ENCODE assay signal across 23 cellular contexts in genomic region chr11:68081691-68082090, GRCh38. TPM values are rescaled to one million over a fixed set of nuclear protein-coding genes. Genes with fewer than 3 reads are reported as not detected.
A peak's percentile ranks its signal among the peaks of the same experiment; 100 is the strongest.
DNase-seq lines count a peak whose midpoint lies in the region; ATAC-seq and TF ChIP-seq lines count a peak whose summit lies in the region.
"Had no signal": no experiment of that assay in that cellular context is flagged by ENCODE, and none has a peak within 500 bp of the region (broad histone marks: within the 10 kb centered on the region; RNA-seq: fewer than 3 reads in every experiment).

No MANE protein-coding gene starts in this region.

- no peaks in the 10 kb centered on the region for H3K79me2 ChIP-seq in mammary epithelial cell (ENCODE audit: insufficient read depth, low read length)

- no peaks in the 10 kb centered on the region for H3K9me3 ChIP-seq in mammary epithelial cell (replicated peaks; ENCODE audit: insufficient read depth, low read length)
- H3K9me3 ChIP-seq: HAP-1, suprapubic skin, vagina had no signal

- peak overlapping the region; percentile 65 for H2AFZ ChIP-seq in mammary epithelial cell (ENCODE audit: low read depth, low read length)
- H2AFZ ChIP-seq: hepatocyte had no signal

- dilution Hi-C loops in mammary epithelial cell (cut with HindIII; ENCODE audit: low sequenced_read_pairs), result no loop called here

- peak overlapping the region; percentile 87 for H3K4me2 ChIP-seq in mammary epithelial cell (ENCODE audit: insufficient read depth, low read depth, low read length)
- H3K4me2 ChIP-seq: hepatocyte had no signal

- H4K20me1 ChIP-seq in mammary epithelial cell (ENCODE audit: insufficient read depth, low read length), result no peaks in the 10 kb centered on the region

- peak overlapping the region; percentile 32 for H3K4me3 ChIP-seq in LNCaP clone FGC (ENCODE audit: low read depth, low read length)
- H3K4me3 ChIP-seq in mammary epithelial cell (replicated peaks in 1 of 3; ENCODE audit: insufficient read depth in 1 of 3, low read depth in 2 of 3, low read length in 3 of 3), result no peak overlapping the region
- H3K4me3 ChIP-seq: HAP-1, hepatocyte, skin epidermis, suprapubic skin, vagina had no signal

- H3K4me1 ChIP-seq in mammary epithelial cell (ENCODE audit: insufficient read depth, low read length), result peaks cover 16% of the 10 kb centered on the region
- H3K4me1 ChIP-seq: vagina had no signal

- H3K36me3 ChIP-seq in mammary epithelial cell (ENCODE audit: insufficient read depth, low read length), result no peaks in the 10 kb centered on the region
- H3K36me3 ChIP-seq: HAP-1, vagina had no signal

- DNase-seq in LNCaP clone FGC (ENCODE audit: low read depth) (peak; percentile 85), mammary epithelial cell (peak; percentile 86), left lobe of liver (ENCODE audit: low spot score) (peak; percentile 76), renal cortical epithelial cell (ENCODE audit: low read depth) (peak; percentile 55), ACHN (no peak)
- DNase-seq in stimulated activated naive CD4-positive, alpha-beta T cell (lab: John Stamatoyannopoulos, UW), result no peak
- DNase-seq: activated CD4-positive, alpha-beta T cell treated with anti-CD3 and anti-CD28 coated beads, Interleukin-2, amount 10 ng/mL, durations not matched to agents 7 days and 5 days; activated naive CD4-positive, alpha-beta T cell treated with anti-CD3 and anti-CD28 coated beads, Interleukin-2, amount 50 U/mL, for 16 hours; amygdala; C1 segment of cervical spinal cord; NCI-H1105 treated with DMSO at 0.1 percent for 48 hours; NCI-H226; NCI-H748 treated with DMSO at 0.1 percent for 48 hours; stimulated activated CD4-positive, alpha-beta T cell treated with anti-CD3 and anti-CD28 coated beads, Interleukin-1b, Interleukin-23, amount 100 ng/mL, for 48 hours; T-helper 2 cell had no signal

- TF ChIP-seq CTCF in LNCaP clone FGC (IDR thresholded peaks at IDR 0.05; ENCODE audit: control insufficient read depth, extremely low read depth, insufficient read depth), result no peak
- no peak for TF ChIP-seq CTCF in mammary epithelial cell (conservative IDR thresholded peaks at IDR 0.05 in 1 of 2, IDR thresholded peaks at IDR 0.05 in 1 of 2; ENCODE audit: extremely low read depth in 1 of 2, insufficient read depth in 1 of 2, low read depth in 1 of 2, low read length in 2 of 2)

- H3K27me3 ChIP-seq in mammary epithelial cell (ENCODE audit: insufficient read depth, low read length), result no peaks in the 10 kb centered on the region
- H3K27me3 ChIP-seq: hepatocyte, suprapubic skin, vagina had no signal

- in situ Hi-C loops in mammary epithelial cell (cut with MboI; ENCODE audit: low sequenced_read_pairs in 2 of 2), result no loop called here
- in situ Hi-C loops in ACHN (cut with HindIII; ENCODE audit: low pct_ligation_motif_present, low pct_unique_long_range_greater_than_20kb, low sequenced_read_pairs), result no loop called here

- 13% methylated on average over 7 of the region's 9 CpGs for WGBS in mammary epithelial cell (ENCODE audit: low coverage, missing lambda C conversion rate)

- intact Hi-C loops in mammary epithelial cell (cut with micrococcal nuclease), result no loop called here

- CTCF ChIA-PET in mammary epithelial cell (lab: Charles Lee; ENCODE audit: low non-redundant PET), result interaction anchor here (0.6 kb wide), 1 partner anchor 22 kb away, joined by 4 read pairs; no protein-coding TSS in a partner anchor

- no TSS peak for BruUV-seq in mammary epithelial cell (replicated peaks; lab: Mats Ljungman, UMichigan)

- peak; percentile 94 for ATAC-seq in left lobe of liver
- no peak for ATAC-seq in HG03108 (IDR thresholded peaks at IDR 0.05; ENCODE audit: unreplicated experiment)
- no peak for ATAC-seq in GM21360 (IDR thresholded peaks at IDR 0.05; ENCODE audit: unreplicated experiment)
- ATAC-seq: SK-N-SH treated with all-trans-retinoic acid at 6 μM for 48 hours had no signal

- no peak overlapping the region for H3K9ac ChIP-seq in mammary epithelial cell (ENCODE audit: insufficient read depth, low read length)

- no peak overlapping the region for H3K27ac ChIP-seq in mammary epithelial cell (ENCODE audit: insufficient read depth, low read depth, low read length)
- H3K27ac ChIP-seq: hepatocyte, skin epidermis, suprapubic skin, vagina had no signal

RNA-seq across cellular contexts. Expression of gene CHKA, which starts 39.5 kb away (rescaled TPM):
- 10 to 100 TPM; 11.5 to 13.2 TPM for total RNA-seq in mammary epithelial cell
- 4.4 TPM for polyA plus RNA-seq in mammary epithelial cell
- 15.7 TPM for polyA minus RNA-seq in mammary epithelial cell
- 15.5 TPM for total RNA-seq in left lobe of liver
- 6.6 and 23.6 TPM in 2 replicates for total RNA-seq in renal cortical epithelial cell

RNA-seq across cellular contexts. Expression of gene TCIRG1, which starts 42.9 kb away (rescaled TPM):
- total RNA-seq in mammary epithelial cell (10 to 100 TPM in 1 of 2 donors, 1 to 10 TPM in 1; 5.0 to 38.9 TPM), left lobe of liver (66.5 TPM), renal cortical epithelial cell (60.2 and 84.2 TPM in 2 replicates)
- 28.6 TPM for polyA plus RNA-seq in mammary epithelial cell
- 23.8 TPM for polyA minus RNA-seq in mammary epithelial cell

RNA-seq across cellular contexts. Expression of gene NDUFS8, which starts 51.2 kb away (rescaled TPM):
- total RNA-seq in mammary epithelial cell (100 to 1,000 TPM in 1 of 2 donors, 10 to 100 TPM in 1; 74.7 to 144 TPM), left lobe of liver (104 TPM), renal cortical epithelial cell (106 and 152 TPM in 2 replicates)
- polyA plus RNA-seq in mammary epithelial cell, result 106 TPM
- polyA minus RNA-seq in mammary epithelial cell, result 171 TPM

Comparison
In these comparisons a context has a peak if more than half of its experiments do, and no peak if none do; other contexts are left out.
1. DNase-seq: peak in LNCaP clone FGC (single experiment), mammary epithelial cell (single experiment), left lobe of liver (single experiment) and renal cortical epithelial cell (single experiment); none in stimulated activated naive CD4-positive, alpha-beta T cell (0 of 6) and ACHN (single experiment).